Comparison of ENCODE assay signal across 15 cellular contexts in the genomic region with DNA sequence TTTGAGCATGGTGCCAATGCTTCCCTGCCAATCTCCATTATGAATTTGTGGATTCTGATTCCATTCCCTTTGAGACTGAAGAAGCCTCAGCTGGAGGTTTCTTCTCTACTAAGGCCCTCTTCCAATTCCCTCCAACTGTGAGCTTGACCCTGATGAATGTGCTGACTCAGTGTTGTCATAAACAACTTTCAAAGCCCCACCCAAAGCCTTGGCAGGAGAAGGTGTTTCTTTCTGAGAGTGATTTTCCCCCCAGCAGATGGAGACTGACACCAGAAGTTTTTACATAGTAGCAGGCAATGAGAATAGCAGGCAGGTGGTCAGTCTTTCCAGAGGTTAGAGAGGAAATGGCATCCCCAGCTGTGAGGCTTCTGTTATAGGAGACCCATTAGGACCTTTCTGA. TPM values are rescaled to one million over a fixed set of nuclear protein-coding genes. Genes with fewer than 3 reads are reported as not detected.
DNase-seq lines count a peak whose midpoint lies in the region; ATAC-seq and TF ChIP-seq lines count a peak whose summit lies in the region.
"Had no signal": no experiment of that assay in that cellular context is flagged by ENCODE, and none has a peak within 500 bp of the region (broad histone marks: within the 10 kb centered on the region; RNA-seq: fewer than 3 reads in every experiment).

No MANE protein-coding gene starts in this region.

- ATAC-seq in sciatic nerve, result peak; percentile 81
- ATAC-seq: naive thymus-derived CD8-positive, alpha-beta T cell had no signal

- no peaks in the 10 kb centered on the region for H3K27me3 ChIP-seq in esophagus muscularis mucosa
- H3K27me3 ChIP-seq: sigmoid colon had no signal

- no peak for TF ChIP-seq POLR2A in esophagus muscularis mucosa (IDR thresholded peaks at IDR 0.05; ENCODE audit: low read depth)

- H3K4me3 ChIP-seq in fibroblast of mammary gland (ENCODE audit: control insufficient read depth, low read depth, low read length), result no peak overlapping the region
- H3K4me3 ChIP-seq in esophagus muscularis mucosa, result no peak overlapping the region
- H3K4me3 ChIP-seq: sigmoid colon had no signal

- no peak for TF ChIP-seq EP300 in esophagus muscularis mucosa (IDR thresholded peaks at IDR 0.05)

- no peaks in the 10 kb centered on the region for H3K9me3 ChIP-seq in esophagus muscularis mucosa
- H3K9me3 ChIP-seq: sigmoid colon had no signal

- H3K36me3 ChIP-seq in esophagus muscularis mucosa, result peaks cover 24 to 60% (median 31%) of the 10 kb centered on the region in 4 donors

- DNase-seq in ELR (ENCODE audit: low read depth) (peak; percentile 34), NCI-H460 (ENCODE audit: extremely low read depth, low read depth) (peak; percentile 18), fibroblast of mammary gland (ENCODE audit: low read depth) (peak; percentile 70), sciatic nerve (ENCODE audit: low spot score) (no peak), NCI-H524 (lab: John Stamatoyannopoulos, UW) (no peak), esophagus muscularis mucosa (ENCODE audit: extremely low spot score) (no peak)
- no peak for DNase-seq in activated CD4-positive, alpha-beta T cell treated with anti-CD3 and anti-CD28 coated beads for 1 hour
- DNase-seq in stimulated activated CD4-positive, alpha-beta T cell treated with anti-CD3 and anti-CD28 coated beads, Interleukin-2, amount 100 ng/mL, for 48 hours, result no peak
- DNase-seq: activated naive CD8-positive, alpha-beta T cell treated with anti-CD3 and anti-CD28 coated beads for 36 hours; glutamatergic neuron; Kasumi-1; naive thymus-derived CD8-positive, alpha-beta T cell; NCI-H2081 treated with DMSO at 0.1 percent for 48 hours; sigmoid colon; substantia nigra had no signal

- intact Hi-C loops in sciatic nerve (cut with DNase I) (no loop called here), esophagus muscularis mucosa (cut with DNase I) (no loop called here)

- H3K27ac ChIP-seq in esophagus muscularis mucosa (replicated peaks in 1 of 4), result peak overlapping the region in 2 of 4 donors; percentile 11 to 33

- peaks cover 3 to 12% (median 10%) of the 10 kb centered on the region in 4 donors for H3K4me1 ChIP-seq in esophagus muscularis mucosa
- H3K4me1 ChIP-seq: sigmoid colon had no signal

- no peak for TF ChIP-seq CTCF in fibroblast of mammary gland (conservative IDR thresholded peaks at IDR 0.05; ENCODE audit: control insufficient read depth, insufficient read depth, low read depth, low read length)
- no peak for TF ChIP-seq CTCF in esophagus muscularis mucosa (IDR thresholded peaks at IDR 0.05)

RNA-seq across cellular contexts. Expression of gene OCRL, which starts 53.1 kb away (rescaled TPM):
- total RNA-seq in NCI-H460 (2014; rRNA removed; shearing (Covaris generic)), result 28.6 and 36.4 TPM in 2 replicates
- 19.3 and 27.5 TPM in 2 replicates for polyA plus RNA-seq in NCI-H460 (2014; cell fraction: nucleus; rRNA removed)
- total RNA-seq in sciatic nerve (21.4 TPM), esophagus muscularis mucosa (10 to 100 TPM; 41.1 to 62.3 (median 59.8) TPM)

Comparison
In these comparisons a context has a peak if more than half of its experiments do, and no peak if none do; other contexts are left out.
1. DNase-seq: peak in ELR (single experiment), NCI-H460 (single experiment) and fibroblast of mammary gland (single experiment); none in sciatic nerve (single experiment), activated CD4-positive, alpha-beta T cell treated with anti-CD3 and anti-CD28 coated beads for 1 hour (single experiment), NCI-H524 (0 of 2), stimulated activated CD4-positive, alpha-beta T cell treated with anti-CD3 and anti-CD28 coated beads, Interleukin-2, amount 100 ng/mL, for 48 hours (0 of 2) and esophagus muscularis mucosa (single experiment).